In genomic region chr6:12245763-12246720, GRCh38 we compare ENCODE assay signal across 21 cellular contexts. TPM values are rescaled to one million over a fixed set of nuclear protein-coding genes. Genes with fewer than 3 reads are reported as not detected.
DNase-seq lines count a peak whose midpoint lies in the region; ATAC-seq and TF ChIP-seq lines count a peak whose summit lies in the region.
"Had no signal": no experiment of that assay in that cellular context is flagged by ENCODE, and none has a peak within 500 bp of the region (broad histone marks: within the 10 kb centered on the region; RNA-seq: fewer than 3 reads in every experiment).

No MANE protein-coding gene starts in this region.

- H3K79me2 ChIP-seq in neural progenitor cell (ENCODE audit: low read depth) = no peaks in the 10 kb centered on the region

- no peaks in the 10 kb centered on the region for H3K36me3 ChIP-seq in neural progenitor cell
- H3K36me3 ChIP-seq: cardiac muscle cell, left lung, WERI-Rb-1 had no signal

- no peaks in the 10 kb centered on the region for H4K20me1 ChIP-seq in neural progenitor cell (ENCODE audit: low read depth)

- H3K9me3 Mint-ChIP-seq in neural progenitor cell (no peaks in the 10 kb centered on the region), glutamatergic neuron (ENCODE audit: unreplicated experiment) (no peaks in the 10 kb centered on the region), T-cell (no peaks in the 10 kb centered on the region)
- H3K9me3 Mint-ChIP-seq: activated CD4-positive, alpha-beta memory T cell treated with anti-CD3 and anti-CD28 coated beads for 36 hours; activated naive CD8-positive, alpha-beta T cell treated with anti-CD3 and anti-CD28 coated beads for 36 hours; activated T-cell treated with anti-CD3 and anti-CD28 coated beads, Interleukin-2, amount 50 U/mL, for 4 hours; stimulated activated naive B cell treated with anti-CD40 and anti-IgM and Interleukin-4, amounts not matched to agents 10 μg/mL and 1 μg/mL and 100 μg/mL, for 72 hours had no signal

- H3K27ac Mint-ChIP-seq in neural progenitor cell (no peak overlapping the region), glutamatergic neuron (ENCODE audit: unreplicated experiment) (no peak overlapping the region), T-cell (no peak overlapping the region)
- H3K27ac Mint-ChIP-seq: activated CD4-positive, alpha-beta memory T cell treated with anti-CD3 and anti-CD28 coated beads for 36 hours; activated naive CD8-positive, alpha-beta T cell treated with anti-CD3 and anti-CD28 coated beads for 36 hours; B cell; stimulated activated naive B cell treated with anti-CD40 and anti-IgM and Interleukin-4, amounts not matched to agents 10 μg/mL and 1 μg/mL and 100 μg/mL, for 72 hours had no signal

- peaks cover 6% of the 10 kb centered on the region for H3K4me1 ChIP-seq in neural progenitor cell

- H3K36me3 Mint-ChIP-seq in neural progenitor cell (no peaks in the 10 kb centered on the region), glutamatergic neuron (ENCODE audit: unreplicated experiment) (no peaks in the 10 kb centered on the region), T-cell (no peaks in the 10 kb centered on the region)
- H3K36me3 Mint-ChIP-seq: activated CD4-positive, alpha-beta memory T cell treated with anti-CD3 and anti-CD28 coated beads for 36 hours; activated naive CD8-positive, alpha-beta T cell treated with anti-CD3 and anti-CD28 coated beads for 36 hours; stimulated activated naive B cell treated with anti-CD40 and anti-IgM and Interleukin-4, amounts not matched to agents 10 μg/mL and 1 μg/mL and 100 μg/mL, for 72 hours had no signal

- H3K4me2 ChIP-seq in neural progenitor cell = no peak overlapping the region
- H3K4me2 ChIP-seq: KMS-11 had no signal

- DNase-seq in HCEC 1CT (peak; percentile 47), NCI-H460 (ENCODE audit: extremely low read depth, low read depth) (peak; percentile 7), epithelial cell of prostate (ENCODE audit: low read depth, low spot score) (no peak), neural progenitor cell (ENCODE audit: low spot score) (peak; percentile 12), glutamatergic neuron (no peak), amygdala (lab: John Stamatoyannopoulos, UW) (no peak), T-cell (no peak)
- DNase-seq: activated CD4-positive, alpha-beta memory T cell treated with anti-CD3 and anti-CD28 coated beads for 36 hours; activated naive CD8-positive, alpha-beta T cell treated with anti-CD3 and anti-CD28 coated beads for 36 hours; activated T-cell treated with anti-CD3 and anti-CD28 coated beads, Interleukin-2, amount 50 U/mL, for 4 hours; Calu3; effector CD8-positive, alpha-beta T cell; GF-D8; left lung; posterior cingulate gyrus; stimulated activated naive B cell treated with anti-CD40 and anti-IgM and Interleukin-4, amounts not matched to agents 10 μg/mL and 1 μg/mL and 100 μg/mL, for 72 hours; WERI-Rb-1 had no signal

- H3K4me3 Mint-ChIP-seq in neural progenitor cell = no peak overlapping the region
- no peak overlapping the region for H3K4me3 Mint-ChIP-seq in glutamatergic neuron (ENCODE audit: unreplicated experiment)
- H3K4me3 Mint-ChIP-seq in T-cell = no peak overlapping the region
- H3K4me3 Mint-ChIP-seq: activated CD4-positive, alpha-beta memory T cell treated with anti-CD3 and anti-CD28 coated beads for 36 hours; activated naive CD8-positive, alpha-beta T cell treated with anti-CD3 and anti-CD28 coated beads for 36 hours; activated T-cell treated with anti-CD3 and anti-CD28 coated beads, Interleukin-2, amount 50 U/mL, for 4 hours; B cell; stimulated activated naive B cell treated with anti-CD40 and anti-IgM and Interleukin-4, amounts not matched to agents 10 μg/mL and 1 μg/mL and 100 μg/mL, for 72 hours had no signal

- H2AFZ ChIP-seq in neural progenitor cell (replicated peaks) = peak overlapping the region; percentile 10

- H3K4me3 ChIP-seq in neural progenitor cell = no peak overlapping the region
- H3K4me3 ChIP-seq: cardiac muscle cell, left lung had no signal

- H3K9me3 ChIP-seq in neural progenitor cell (ENCODE audit: low read depth) = no peaks in the 10 kb centered on the region
- H3K9me3 ChIP-seq: left lung had no signal

- H3K27me3 ChIP-seq in neural progenitor cell = no peaks in the 10 kb centered on the region
- H3K27me3 ChIP-seq: left lung had no signal

- H3K4me1 Mint-ChIP-seq in neural progenitor cell (no peaks in the 10 kb centered on the region), glutamatergic neuron (ENCODE audit: low read depth, unreplicated experiment) (no peaks in the 10 kb centered on the region), T-cell (no peaks in the 10 kb centered on the region)
- H3K4me1 Mint-ChIP-seq: B cell had no signal

- ATAC-seq in GM21447 (IDR thresholded peaks at IDR 0.05; ENCODE audit: unreplicated experiment) (no peak), T-cell (replicated peaks in 1 of 4) (no peak)
- ATAC-seq: activated T-cell treated with anti-CD3 and anti-CD28 coated beads, Interleukin-2, amount 50 U/mL, for 4 hours; left lung; stimulated activated naive B cell treated with anti-CD40 and anti-IgM and Interleukin-4, amounts not matched to agents 10 μg/mL and 1 μg/mL and 100 μg/mL, for 72 hours had no signal

- CTCF ChIA-PET in T-cell (lab: Charles Lee) = interaction anchor here in 1 of 2 donors (0.6 kb wide), 1 partner anchor 650 kb away, joined by 4 read pairs; no protein-coding TSS in a partner anchor

- POLR2A ChIA-PET in T-cell (lab: Charles Lee) = no interaction called here

- H3K27me3 Mint-ChIP-seq in neural progenitor cell (ENCODE audit: insufficient read depth, low read depth) (no peaks in the 10 kb centered on the region), glutamatergic neuron (ENCODE audit: unreplicated experiment) (no peaks in the 10 kb centered on the region), T-cell (peaks cover 3 to 6% of the 10 kb centered on the region in 2 donors)

- H3F3A ChIP-seq in neural progenitor cell (ENCODE audit: low read depth) = no peaks in the 10 kb centered on the region

- TF ChIP-seq CTCF in neural progenitor cell (IDR thresholded peaks at IDR 0.05) (no peak), glutamatergic neuron (IDR thresholded peaks at IDR 0.05; ENCODE audit: partially characterized antibody, unreplicated experiment) (no peak)

- H3K9ac ChIP-seq in neural progenitor cell = no peak overlapping the region
- H3K9ac ChIP-seq: KMS-11 had no signal

- H3K27ac ChIP-seq in epithelial cell of prostate (peak overlapping the region; percentile 48), neural progenitor cell (no peak overlapping the region)
- H3K27ac ChIP-seq: cardiac muscle cell, KMS-11, left lung, WERI-Rb-1 had no signal

RNA-seq across cellular contexts. Expression of gene EDN1, which starts 44.1 kb away (rescaled TPM):
- 12.0 and 12.8 TPM in 2 replicates for total RNA-seq in NCI-H460 (2014; rRNA removed; shearing (Covaris generic))
- polyA plus RNA-seq in NCI-H460 (2014; cell fraction: nucleus; rRNA removed) = 6.7 and 15.1 TPM in 2 replicates
- total RNA-seq in neural progenitor cell (ENCODE audit: low replicate concordance) (0.93 and 2.9 TPM in 2 replicates), glutamatergic neuron (ENCODE audit: unreplicated experiment) (0.54 TPM), T-cell (1 to 10 TPM in 1 of 5 donors, under 1 TPM in 4; 0.44 to 1.2 (median 0.79) TPM)
- total RNA-seq: activated CD4-positive, alpha-beta memory T cell treated with anti-CD3 and anti-CD28 coated beads for 36 hours; activated naive CD8-positive, alpha-beta T cell treated with anti-CD3 and anti-CD28 coated beads for 36 hours had no signal

Comparison
In these comparisons a context has a peak if more than half of its experiments do, and no peak if none do; other contexts are left out.
1. DNase-seq: peak in HCEC 1CT (single experiment), NCI-H460 (single experiment) and neural progenitor cell (single experiment); none in epithelial cell of prostate (single experiment), glutamatergic neuron (single experiment), amygdala (0 of 56) and T-cell (0 of 34).